Comparison of ENCODE assay signal across 1 cellular context in genomic region chr6:159997498-159998101, GRCh38.
TF ChIP-seq lines count a peak whose summit lies in the region.

No MANE protein-coding gene starts in this region.

TF ChIP-seq in HepG2, 621 proteins besides CTCF, POLR2A, EP300 and RAD21 (continued from another document):
- TF ChIP-seq ZNF710 (CRISPR knock-in tag; IDR thresholded peaks at IDR 0.05; ENCODE audit: borderline replicate concordance) (no peak), ZNF501 (CRISPR knock-in tag; IDR thresholded peaks at IDR 0.05) (no peak), ZNF746 (CRISPR knock-in tag; IDR thresholded peaks at IDR 0.05) (no peak), PHF8 (CRISPR knock-in tag; IDR thresholded peaks at IDR 0.05) (no peak), ZXDC (CRISPR knock-in tag; IDR thresholded peaks at IDR 0.05) (no peak), ZNF142 (CRISPR knock-in tag; IDR thresholded peaks at IDR 0.05) (no peak), PTBP1 (IDR thresholded peaks at IDR 0.05; ENCODE audit: low read depth, low read length, poor library complexity, severe bottlenecking) (no peak), FOXJ3 (CRISPR knock-in tag; IDR thresholded peaks at IDR 0.05; ENCODE audit: borderline replicate concordance) (peak; percentile 47; the same call in 1 of the 2 replicates), IRX3 (CRISPR knock-in tag; IDR thresholded peaks at IDR 0.05; ENCODE audit: borderline replicate concordance, low read depth) (no peak)
